36 cellular contexts compared by ENCODE assay signal in the genomic region with DNA sequence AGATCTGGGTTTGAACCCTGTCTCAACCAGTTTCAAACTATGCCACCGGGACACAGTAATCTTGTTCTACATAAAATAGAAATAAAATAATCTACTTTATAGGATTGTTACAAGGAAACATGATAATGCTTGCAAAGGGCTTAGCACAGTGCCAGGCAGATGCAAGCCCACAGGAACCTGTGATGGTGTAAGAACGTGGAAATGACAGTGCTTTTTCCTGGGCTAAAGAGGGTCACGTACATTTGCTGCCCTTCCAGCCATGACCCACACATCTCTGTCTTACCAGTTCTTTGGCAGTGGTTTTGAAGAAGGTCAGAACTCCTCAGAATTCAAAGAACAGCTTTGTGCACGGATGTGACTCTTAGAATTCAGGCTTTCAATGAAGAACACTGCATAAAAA.
"Had no signal": no experiment of that assay in that cellular context is flagged by ENCODE, and none has a peak within 500 bp of the region (broad histone marks: within the 10 kb centered on the region; RNA-seq: fewer than 3 reads in every experiment).

No MANE protein-coding gene starts in this region.

- H3K27me3 Mint-ChIP-seq: activated CD4-positive, alpha-beta memory T cell treated with anti-CD3 and anti-CD28 coated beads, Interleukin-2, amount 10 ng/mL, durations not matched to agents 7 days and 5 days; activated CD4-positive, alpha-beta T cell treated with anti-CD3 and anti-CD28 coated beads, Interleukin-2, amount 10 ng/mL, durations not matched to agents 7 days and 5 days; activated CD8-positive, alpha-beta memory T cell treated with anti-CD3 and anti-CD28 coated beads, Interleukin-2, amount 10 ng/mL, durations not matched to agents 7 days and 5 days; activated naive CD8-positive, alpha-beta T cell treated with anti-CD3 and anti-CD28 coated beads for 36 hours had no signal

- DNase-seq: activated CD4-positive, alpha-beta memory T cell treated with anti-CD3 and anti-CD28 coated beads, Interleukin-2, amount 10 ng/mL, durations not matched to agents 7 days and 5 days; activated CD4-positive, alpha-beta T cell treated with anti-CD3 and anti-CD28 coated beads for 1 hour; activated CD4-positive, alpha-beta T cell treated with anti-CD3 and anti-CD28 coated beads for 36 hours; activated CD4-positive, alpha-beta T cell treated with anti-CD3 and anti-CD28 coated beads for 48 hours; activated CD4-positive, alpha-beta T cell treated with anti-CD3 and anti-CD28 coated beads, Interleukin-2, amount 10 ng/mL, durations not matched to agents 7 days and 5 days; activated CD4-positive, alpha-beta T cell treated with anti-CD3 and anti-CD28 coated beads, Interleukin-2, amount 50 U/mL, for 48 hours; activated CD4-positive, CD25-positive, alpha-beta regulatory T cell; activated CD8-positive, alpha-beta memory T cell treated with anti-CD3 and anti-CD28 coated beads for 24 hours; activated CD8-positive, alpha-beta memory T cell treated with anti-CD3 and anti-CD28 coated beads, Interleukin-2, amount 10 ng/mL, durations not matched to agents 7 days and 5 days; activated CD8-positive, alpha-beta memory T cell treated with anti-CD3 and anti-CD28 coated beads, Interleukin-2, amount 50 U/mL, for 48 hours; activated CD8-positive, alpha-beta T cell treated with anti-CD3 and anti-CD28 coated beads, Interleukin-2, amount 10 ng/mL, durations not matched to agents 7 days and 5 days; activated effector memory CD4-positive, alpha-beta T cell treated with anti-CD3 and anti-CD28 coated beads, Interleukin-2, amount 50 U/mL, for 16 hours; activated gamma-delta T cell treated with Interleukin-2 at 50 U/mL for 16 hours; activated naive CD4-positive, alpha-beta T cell; activated naive CD4-positive, alpha-beta T cell treated with anti-CD3 and anti-CD28 coated beads for 36 hours; activated naive CD4-positive, alpha-beta T cell treated with anti-CD3 and anti-CD28 coated beads, Interleukin-2, amount 50 U/mL, for 16 hours; activated naive CD8-positive, alpha-beta T cell treated with anti-CD3 and anti-CD28 coated beads for 36 hours; activated T-cell treated with anti-CD3 and anti-CD28 coated beads, Interleukin-2, amount 50 U/mL, for 4 hours; activated T-cell treated with anti-CD3 and anti-CD28 coated beads, Interleukin-2, amount 50 U/mL, for 72 hours; adrenal gland; amniotic stem cell; aorta; body of pancreas; brain microvascular endothelial cell; central memory CD4-positive, alpha-beta T cell; T-helper 1 cell; T-helper 2 cell; T-helper 9 cell had no signal

- ATAC-seq: activated CD4-positive, alpha-beta T cell treated with anti-CD3 and anti-CD28 coated beads for 36 hours; activated CD4-positive, CD25-positive, alpha-beta regulatory T cell treated with anti-CD3 and anti-CD28 coated beads, Interleukin-2, amount 50 U/mL, for 24 hours; activated CD8-positive, alpha-beta memory T cell treated with anti-CD3 and anti-CD28 coated beads, Interleukin-2, amount 10 ng/mL, durations not matched to agents 7 days and 5 days; activated CD8-positive, alpha-beta T cell treated with anti-CD3 and anti-CD28 coated beads, Interleukin-2, amount 10 ng/mL, durations not matched to agents 7 days and 5 days; activated naive CD4-positive, alpha-beta T cell treated with anti-CD3 and anti-CD28 coated beads, Interleukin-2, amount 50 U/mL, for 72 hours; activated T-cell treated with anti-CD3 and anti-CD28 coated beads, Interleukin-2, amount 50 U/mL, for 4 hours; activated T-cell treated with anti-CD3 and anti-CD28 coated beads, Interleukin-2, amount 50 U/mL, for 72 hours; activated T-helper 17 cell treated with anti-CD3 and anti-CD28 coated beads, Interleukin-2, amount 50 U/mL, for 72 hours; body of pancreas had no signal

- H3K4me1 ChIP-seq: body of pancreas, breast epithelium had no signal

- H3K27ac Mint-ChIP-seq: activated CD4-positive, alpha-beta memory T cell treated with anti-CD3 and anti-CD28 coated beads, Interleukin-2, amount 10 ng/mL, durations not matched to agents 7 days and 5 days; activated CD4-positive, alpha-beta T cell treated with anti-CD3 and anti-CD28 coated beads for 36 hours; activated CD4-positive, alpha-beta T cell treated with anti-CD3 and anti-CD28 coated beads, Interleukin-2, amount 10 ng/mL, durations not matched to agents 7 days and 5 days; activated CD8-positive, alpha-beta memory T cell treated with anti-CD3 and anti-CD28 coated beads, Interleukin-2, amount 10 ng/mL, durations not matched to agents 7 days and 5 days; activated CD8-positive, alpha-beta T cell treated with anti-CD3 and anti-CD28 coated beads, Interleukin-2, amount 10 ng/mL, durations not matched to agents 7 days and 5 days; activated naive CD4-positive, alpha-beta T cell treated with anti-CD3 and anti-CD28 coated beads for 36 hours; activated naive CD4-positive, alpha-beta T cell treated with anti-CD3 and anti-CD28 coated beads, Interleukin-2, amount 50 U/mL, for 72 hours; activated naive CD8-positive, alpha-beta T cell treated with anti-CD3 and anti-CD28 coated beads for 36 hours; activated T-cell treated with anti-CD3 and anti-CD28 coated beads, Interleukin-2, amount 50 U/mL, for 72 hours; activated T-helper 1 cell treated with anti-CD3 and anti-CD28 coated beads, Interleukin-12 subunit alpha, Interleukin-12 subunit beta, Interleukin-2, Interleukin-4 antibody, amounts not matched to agents 30 ng/mL and 10 ng/mL and 1 ng/mL, durations not matched to agents 14 hours and 24 hours and 36 hours; activated T-helper 17 cell treated with anti-CD3 and anti-CD28 coated beads, Interleukin-2, amount 50 U/mL, for 72 hours; T-helper 1 cell treated with Interleukin-12 subunit alpha and Interleukin-12 subunit beta and Interleukin-4 antibody, amounts not matched to agents 30 μg/mL and 1 μg/mL, for 36 hours; T-helper 2 cell treated with Interferon-gamma antibody and Interleukin-4, amounts not matched to agents 5 μg/mL and 100 μg/mL, for 36 hours had no signal

- H3K9me3 ChIP-seq: adrenal gland, body of pancreas, breast epithelium had no signal

- H3K4me1 Mint-ChIP-seq: activated CD4-positive, alpha-beta memory T cell treated with anti-CD3 and anti-CD28 coated beads, Interleukin-2, amount 10 ng/mL, durations not matched to agents 7 days and 5 days; activated CD4-positive, alpha-beta T cell treated with anti-CD3 and anti-CD28 coated beads for 36 hours; activated CD4-positive, alpha-beta T cell treated with anti-CD3 and anti-CD28 coated beads, Interleukin-2, amount 10 ng/mL, durations not matched to agents 7 days and 5 days; activated CD8-positive, alpha-beta memory T cell treated with anti-CD3 and anti-CD28 coated beads, Interleukin-2, amount 10 ng/mL, durations not matched to agents 7 days and 5 days; activated naive CD8-positive, alpha-beta T cell treated with anti-CD3 and anti-CD28 coated beads for 36 hours; activated T-helper 17 cell treated with anti-CD3 and anti-CD28 coated beads, Interleukin-2, amount 50 U/mL, for 72 hours had no signal

- H3K4me3 ChIP-seq: adrenal gland, body of pancreas, breast epithelium had no signal

- H3K36me3 ChIP-seq: adrenal gland, brain microvascular endothelial cell, breast epithelium had no signal

- H3K27ac ChIP-seq: adrenal gland, body of pancreas, brain microvascular endothelial cell, breast epithelium, VCaP had no signal

- H3K9me3 Mint-ChIP-seq: activated CD4-positive, alpha-beta memory T cell treated with anti-CD3 and anti-CD28 coated beads, Interleukin-2, amount 10 ng/mL, durations not matched to agents 7 days and 5 days; activated CD4-positive, alpha-beta T cell treated with anti-CD3 and anti-CD28 coated beads, Interleukin-2, amount 10 ng/mL, durations not matched to agents 7 days and 5 days; activated naive CD4-positive, alpha-beta T cell treated with anti-CD3 and anti-CD28 coated beads for 36 hours; activated naive CD8-positive, alpha-beta T cell treated with anti-CD3 and anti-CD28 coated beads for 36 hours; activated T-cell treated with anti-CD3 and anti-CD28 coated beads, Interleukin-2, amount 50 U/mL, for 4 hours; activated T-helper 1 cell treated with anti-CD3 and anti-CD28 coated beads, Interleukin-12 subunit alpha, Interleukin-12 subunit beta, Interleukin-2, Interleukin-4 antibody, amounts not matched to agents 30 ng/mL and 10 ng/mL and 1 ng/mL, durations not matched to agents 14 hours and 24 hours and 36 hours; activated T-helper 17 cell treated with anti-CD3 and anti-CD28 coated beads, Interleukin-2, amount 50 U/mL, for 72 hours; T-helper 1 cell treated with Interleukin-12 subunit alpha and Interleukin-12 subunit beta and Interleukin-4 antibody, amounts not matched to agents 30 μg/mL and 1 μg/mL, for 36 hours; T-helper 2 cell treated with Interferon-gamma antibody and Interleukin-4, amounts not matched to agents 5 μg/mL and 100 μg/mL, for 36 hours had no signal

- H3K36me3 Mint-ChIP-seq: activated CD8-positive, alpha-beta memory T cell treated with anti-CD3 and anti-CD28 coated beads, Interleukin-2, amount 10 ng/mL, durations not matched to agents 7 days and 5 days; activated naive CD4-positive, alpha-beta T cell treated with anti-CD3 and anti-CD28 coated beads, Interleukin-2, amount 50 U/mL, for 72 hours; activated naive CD8-positive, alpha-beta T cell treated with anti-CD3 and anti-CD28 coated beads for 36 hours had no signal

- H3K27me3 ChIP-seq: adrenal gland, body of pancreas, brain microvascular endothelial cell, breast epithelium had no signal

- H3K4me3 Mint-ChIP-seq: activated CD4-positive, alpha-beta memory T cell treated with anti-CD3 and anti-CD28 coated beads, Interleukin-2, amount 10 ng/mL, durations not matched to agents 7 days and 5 days; activated CD4-positive, alpha-beta T cell treated with anti-CD3 and anti-CD28 coated beads for 36 hours; activated CD4-positive, alpha-beta T cell treated with anti-CD3 and anti-CD28 coated beads, Interleukin-2, amount 10 ng/mL, durations not matched to agents 7 days and 5 days; activated CD8-positive, alpha-beta memory T cell treated with anti-CD3 and anti-CD28 coated beads, Interleukin-2, amount 10 ng/mL, durations not matched to agents 7 days and 5 days; activated CD8-positive, alpha-beta T cell treated with anti-CD3 and anti-CD28 coated beads, Interleukin-2, amount 10 ng/mL, durations not matched to agents 7 days and 5 days; activated naive CD4-positive, alpha-beta T cell treated with anti-CD3 and anti-CD28 coated beads for 36 hours; activated naive CD8-positive, alpha-beta T cell treated with anti-CD3 and anti-CD28 coated beads for 36 hours; activated T-cell treated with anti-CD3 and anti-CD28 coated beads, Interleukin-2, amount 50 U/mL, for 4 hours; activated T-cell treated with anti-CD3 and anti-CD28 coated beads, Interleukin-2, amount 50 U/mL, for 72 hours; activated T-helper 1 cell treated with anti-CD3 and anti-CD28 coated beads, Interleukin-12 subunit alpha, Interleukin-12 subunit beta, Interleukin-2, Interleukin-4 antibody, amounts not matched to agents 30 ng/mL and 10 ng/mL and 1 ng/mL, durations not matched to agents 14 hours and 24 hours and 36 hours; activated T-helper 17 cell treated with anti-CD3 and anti-CD28 coated beads, Interleukin-2, amount 50 U/mL, for 72 hours; T-helper 1 cell treated with Interleukin-12 subunit alpha and Interleukin-12 subunit beta and Interleukin-4 antibody, amounts not matched to agents 30 μg/mL and 1 μg/mL, for 36 hours; T-helper 2 cell treated with Interferon-gamma antibody and Interleukin-4, amounts not matched to agents 5 μg/mL and 100 μg/mL, for 36 hours had no signal
